Comparison of ENCODE assay signal across 9 cellular contexts in the genomic region with DNA sequence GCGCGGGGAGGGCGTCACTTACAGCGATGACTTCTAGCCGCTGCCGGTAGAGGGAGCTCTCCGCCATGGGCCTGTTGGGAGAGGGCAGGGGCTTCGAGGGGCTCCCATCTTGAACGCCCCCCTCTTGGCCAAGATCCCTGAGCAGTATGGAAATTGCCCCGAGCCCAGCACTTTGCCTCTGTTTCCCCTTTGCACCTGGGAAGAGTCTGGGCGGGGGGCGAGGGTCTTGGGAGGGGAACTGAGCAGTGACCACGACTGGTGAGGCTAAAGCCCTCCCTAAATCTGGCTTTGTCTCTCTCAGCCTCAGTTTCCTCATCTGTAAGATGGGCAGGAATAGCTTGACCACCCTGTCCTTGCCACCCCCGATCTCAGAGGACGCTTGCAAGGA. TPM values are rescaled to one million over a fixed set of nuclear protein-coding genes. Genes with fewer than 3 reads are reported as not detected.
A peak's percentile ranks its signal among the peaks of the same experiment; 100 is the strongest.
DNase-seq lines count a peak whose midpoint lies in the region; ATAC-seq and TF ChIP-seq lines count a peak whose summit lies in the region.
"Had no signal": no experiment of that assay in that cellular context is flagged by ENCODE, and none has a peak within 500 bp of the region (broad histone marks: within the 10 kb centered on the region; RNA-seq: fewer than 3 reads in every experiment).

No MANE protein-coding gene starts in this region.

- WGBS in spleen, 5 donors, result 13 to 20% (median 17%) methylated on average over 15 of the region's 15 CpGs

- H3K27ac Mint-ChIP-seq in effector memory CD8-positive, alpha-beta T cell, result no peak overlapping the region

- peaks cover 3% of the 10 kb centered on the region for H3K36me3 Mint-ChIP-seq in effector memory CD8-positive, alpha-beta T cell (ENCODE audit: insufficient read depth)

- peaks cover 25 to 45% of the 10 kb centered on the region in 2 donors for H3K27me3 Mint-ChIP-seq in effector memory CD8-positive, alpha-beta T cell

- peak; percentile 8 to 72 (median 56) for TF ChIP-seq CTCF in spleen (IDR thresholded peaks at IDR 0.05 in 8 of 11, conservative IDR thresholded peaks at IDR 0.05 in 3 of 11)

- peak; percentile 60 for ATAC-seq in effector memory CD8-positive, alpha-beta T cell (replicated peaks)
- ATAC-seq in HG03045 (IDR thresholded peaks at IDR 0.05; ENCODE audit: unreplicated experiment) (no peak), GM21825 (IDR thresholded peaks at IDR 0.05; ENCODE audit: unreplicated experiment) (no peak), left lobe of liver (no peak)
- ATAC-seq: Panc1 had no signal

- no peaks in the 10 kb centered on the region for H3K9me3 ChIP-seq in spleen

- intact Hi-C loops in spleen (cut with DNase I; ENCODE audit: low total_unique reads), result no loop called here

- peaks cover 16 to 18% of the 10 kb centered on the region in 2 donors for H3K4me1 Mint-ChIP-seq in effector memory CD8-positive, alpha-beta T cell (ENCODE audit: low read depth in 2 of 2)

- peaks cover 0 to 84% (median 44%) of the 10 kb centered on the region in 7 donors for H3K27me3 ChIP-seq in spleen (replicated peaks in 1 of 7)

- TF ChIP-seq POLR2A in spleen (IDR thresholded peaks at IDR 0.05), result no peak

- H3K27ac ChIP-seq in spleen, result no peak overlapping the region

- H3K4me1 ChIP-seq in spleen, result peaks cover 0 to 26% (median 17%) of the 10 kb centered on the region in 6 donors

- no peak overlapping the region for H3K4me3 ChIP-seq in spleen

- DNase-seq in GM19240 (ENCODE audit: insufficient read length, low spot score) (peak; percentile 48), spleen (no peak), NCI-H187 (lab: John Stamatoyannopoulos, UW) (no peak), left lobe of liver (ENCODE audit: low spot score) (no peak)
- DNase-seq in activated CD4-positive, alpha-beta T cell treated with anti-CD3 and anti-CD28 coated beads for 1 hour, result peak; percentile 43
- DNase-seq in effector memory CD8-positive, alpha-beta T cell, result peak; percentile 51 to 53 (median 52)

- peak overlapping the region; percentile 74 to 77 for H3K4me3 Mint-ChIP-seq in effector memory CD8-positive, alpha-beta T cell

- H3K9me3 Mint-ChIP-seq in effector memory CD8-positive, alpha-beta T cell, result no peaks in the 10 kb centered on the region

- H3K36me3 ChIP-seq in spleen, result no peaks in the 10 kb centered on the region

RNA-seq across cellular contexts. Expression of gene PALM3, which starts 2.8 kb away (rescaled TPM):
- total RNA-seq in spleen, result not detected
- under 1 TPM; 0.02 to 0.32 (median 0.05) TPM for polyA plus RNA-seq in spleen
- 42.7 TPM for total RNA-seq in left lobe of liver

RNA-seq across cellular contexts. Expression of gene MISP3, which starts 13.5 kb away (rescaled TPM):
- 1 to 10 TPM; 1.8 to 8.0 (median 2.0) TPM for total RNA-seq in spleen
- polyA plus RNA-seq in spleen, result 1 to 10 TPM; 1.5 to 2.2 (median 1.9) TPM
- 15.2 TPM for total RNA-seq in left lobe of liver

RNA-seq across cellular contexts. Expression of gene C19orf67, which starts 26.5 kb away (rescaled TPM):
- 1 to 10 TPM in 1 of 7 donors, not detected in 6; 4.9 TPM for total RNA-seq in spleen
- polyA plus RNA-seq in spleen, result not detected
- not detected for total RNA-seq in left lobe of liver

RNA-seq across cellular contexts. Expression of gene IL27RA, which starts 27.5 kb away (rescaled TPM):
- total RNA-seq in spleen, result 10 to 100 TPM; 15.7 to 28.7 (median 20.8) TPM
- 10 to 100 TPM; 12.8 to 14.4 (median 13.4) TPM for polyA plus RNA-seq in spleen
- total RNA-seq in left lobe of liver, result 1.4 TPM

RNA-seq across cellular contexts. Expression of gene RLN3, which starts 31.1 kb away (rescaled TPM):
- total RNA-seq in spleen, result not detected
- polyA plus RNA-seq in spleen, result under 1 TPM in 1 of 3 donors, not detected in 2; 0.35 TPM
- total RNA-seq in left lobe of liver, result not detected

Comparison
In these comparisons a context has a peak if more than half of its experiments do, and no peak if none do; other contexts are left out.
1. DNase-seq: peak in GM19240 (single experiment), activated CD4-positive, alpha-beta T cell treated with anti-CD3 and anti-CD28 coated beads for 1 hour (single experiment) and effector memory CD8-positive, alpha-beta T cell (3 of 3); none in spleen (single experiment), NCI-H187 (0 of 2) and left lobe of liver (single experiment).
2. RNA of gene PALM3, which starts 2.8 kb away (total RNA-seq): 42.7 TPM in left lobe of liver (single experiment); not detected in spleen; every median in the first group is over 10 times any median in the second.